In genomic region chr5:176575488-176576422, GRCh38 we compare ENCODE assay signal across 25 cellular contexts. TPM values are rescaled to one million over a fixed set of nuclear protein-coding genes. Genes with fewer than 3 reads are reported as not detected.
"Had no signal": no experiment of that assay in that cellular context is flagged by ENCODE, and none has a peak within 500 bp of the region (broad histone marks: within the 10 kb centered on the region; RNA-seq: fewer than 3 reads in every experiment).

No MANE protein-coding gene starts in this region.

- H2AFZ ChIP-seq: PC-9 had no signal

- H3K36me3 ChIP-seq: adrenal gland, breast epithelium had no signal

- H3K36me3 Mint-ChIP-seq: activated naive CD8-positive, alpha-beta T cell treated with anti-CD3 and anti-CD28 coated beads, Interleukin-2, amount 10 ng/mL, durations not matched to agents 7 days and 5 days; T-cell had no signal

- DNase-seq: activated CD4-positive, alpha-beta T cell treated with anti-CD3 and anti-CD28 coated beads for 36 hours; activated CD4-positive, alpha-beta T cell treated with anti-CD3 and anti-CD28 coated beads, Interleukin-2, amount 50 U/mL, for 1 hour; activated CD8-positive, alpha-beta memory T cell treated with anti-CD3 and anti-CD28 coated beads, Interleukin-2, amount 50 U/mL, for 48 hours; activated CD8-positive, alpha-beta T cell treated with anti-CD3 and anti-CD28 coated beads, Interleukin-2, amount 10 ng/mL, durations not matched to agents 7 days and 5 days; activated naive CD4-positive, alpha-beta T cell treated with anti-CD3 and anti-CD28 coated beads, Interleukin-2, amount 50 U/mL, for 16 hours; activated naive CD8-positive, alpha-beta T cell treated with anti-CD3 and anti-CD28 coated beads, Interleukin-2, amount 10 ng/mL, durations not matched to agents 7 days and 5 days; activated T-cell treated with anti-CD3 and anti-CD28 coated beads, Interleukin-2, amount 50 U/mL, for 1 hour; adrenal gland; anterior cingulate cortex; caudate nucleus; Kasumi-1; KBM-7; NCI-H1105 treated with DMSO at 0.1 percent for 48 hours; NCI-H1436 treated with DMSO at 0.1 percent for 48 hours; NCI-H187; NCI-H2081 treated with DMSO at 0.1 percent for 48 hours; NCI-H446; NCI-H524; PC-9; T-cell; T-helper 2 cell; T1000 had no signal

- H3K9me3 Mint-ChIP-seq: activated naive CD8-positive, alpha-beta T cell treated with anti-CD3 and anti-CD28 coated beads, Interleukin-2, amount 10 ng/mL, durations not matched to agents 7 days and 5 days; T-cell had no signal

- H3K27ac Mint-ChIP-seq: activated CD4-positive, alpha-beta T cell treated with anti-CD3 and anti-CD28 coated beads for 36 hours; activated CD8-positive, alpha-beta T cell treated with anti-CD3 and anti-CD28 coated beads, Interleukin-2, amount 10 ng/mL, durations not matched to agents 7 days and 5 days; activated naive CD8-positive, alpha-beta T cell treated with anti-CD3 and anti-CD28 coated beads, Interleukin-2, amount 10 ng/mL, durations not matched to agents 7 days and 5 days; T-cell had no signal

- H3K4me2 ChIP-seq: PC-9 had no signal

- ATAC-seq: activated CD4-positive, alpha-beta T cell treated with anti-CD3 and anti-CD28 coated beads for 36 hours; activated CD8-positive, alpha-beta T cell treated with anti-CD3 and anti-CD28 coated beads, Interleukin-2, amount 10 ng/mL, durations not matched to agents 7 days and 5 days; T-cell had no signal

- H3K4me1 ChIP-seq: adrenal gland, breast epithelium had no signal

- H3K27me3 ChIP-seq: breast epithelium had no signal

- H3K4me3 ChIP-seq: adrenal gland, breast epithelium, PC-9, SK-N-MC had no signal

- FAIRE-seq: TTC549 had no signal

- H3K27ac ChIP-seq: adrenal gland, breast epithelium, PC-9, SK-N-MC had no signal

- H3K9me3 ChIP-seq: adrenal gland, breast epithelium had no signal

- H3K4me3 Mint-ChIP-seq: activated CD4-positive, alpha-beta T cell treated with anti-CD3 and anti-CD28 coated beads for 36 hours; activated CD8-positive, alpha-beta T cell treated with anti-CD3 and anti-CD28 coated beads, Interleukin-2, amount 10 ng/mL, durations not matched to agents 7 days and 5 days; activated naive CD8-positive, alpha-beta T cell treated with anti-CD3 and anti-CD28 coated beads, Interleukin-2, amount 10 ng/mL, durations not matched to agents 7 days and 5 days; T-cell had no signal

- H3K4me1 Mint-ChIP-seq: activated CD4-positive, alpha-beta T cell treated with anti-CD3 and anti-CD28 coated beads for 36 hours had no signal

RNA-seq across cellular contexts. Expression of gene CDHR2, which starts 26.6 kb away (rescaled TPM):
- total RNA-seq: PC-9 had no signal

RNA-seq across cellular contexts. Expression of gene SNCB, which starts 54.6 kb away (rescaled TPM):
- total RNA-seq: activated CD8-positive, alpha-beta T cell treated with anti-CD3 and anti-CD28 coated beads, Interleukin-2, amount 10 ng/mL, durations not matched to agents 7 days and 5 days; breast epithelium; PC-9; T-cell had no signal

RNA-seq across cellular contexts. Expression of gene EIF4E1B, which starts 54.7 kb away (rescaled TPM):
- total RNA-seq: activated CD4-positive, alpha-beta T cell treated with anti-CD3 and anti-CD28 coated beads for 36 hours; activated CD8-positive, alpha-beta T cell treated with anti-CD3 and anti-CD28 coated beads, Interleukin-2, amount 10 ng/mL, durations not matched to agents 7 days and 5 days; activated naive CD8-positive, alpha-beta T cell treated with anti-CD3 and anti-CD28 coated beads, Interleukin-2, amount 10 ng/mL, durations not matched to agents 7 days and 5 days; PC-9; T-cell had no signal
